8 cellular contexts compared by ENCODE assay signal in genomic region chrX:55160685-55161552, GRCh38. TPM values are rescaled to one million over a fixed set of nuclear protein-coding genes. Genes with fewer than 3 reads are reported as not detected.
DNase-seq lines count a peak whose midpoint lies in the region; ATAC-seq and TF ChIP-seq lines count a peak whose summit lies in the region.

No MANE protein-coding gene starts in this region.

- H3K27me3 ChIP-seq in CD4-positive, alpha-beta memory T cell (ENCODE audit: insufficient read depth, low read length), result no peaks in the 10 kb centered on the region
- no peaks in the 10 kb centered on the region for H3K27me3 ChIP-seq in liver (ENCODE audit: control insufficient read depth in 4 of 4, insufficient read depth in 4 of 4, low read length in 3 of 4)

- POLR2A ChIA-PET in CD4-positive, alpha-beta memory T cell (lab: Charles Lee; ENCODE audit: partially characterized antibody), result interaction anchor here (0.6 to 2.4 kb wide), 10 partner anchors 161 to 1117 kb away, joined by 3 to 15 read pairs (median 4); partner anchors contain the start of genes APEX2, FAM120C, GNL3L and MAGEH1

- ATAC-seq in GM19397 (IDR thresholded peaks at IDR 0.05; ENCODE audit: unreplicated experiment), result peak; percentile 96
- ATAC-seq in HG03565 (IDR thresholded peaks at IDR 0.05; ENCODE audit: unreplicated experiment), result peak; percentile 88

- H3K4me3 ChIP-seq in CD4-positive, alpha-beta memory T cell (ENCODE audit: low read length in 2 of 2), result peak overlapping the region; percentile 39 to 80
- H3K4me3 ChIP-seq in liver (ENCODE audit: low read depth in 1 of 3, low read length in 3 of 3), result peak overlapping the region; percentile 58 to 87 (median 80)

- CTCF ChIA-PET in CD4-positive, alpha-beta memory T cell (lab: Charles Lee; ENCODE audit: partially characterized antibody), result interaction anchor here (0.6 kb wide), 1 partner anchor 522 kb away, joined by 3 read pairs; no protein-coding TSS in a partner anchor

- no peaks in the 10 kb centered on the region for H3K9me3 ChIP-seq in CD4-positive, alpha-beta memory T cell (ENCODE audit: control insufficient read depth in 1 of 2, low read length in 2 of 2)
- no peaks in the 10 kb centered on the region for H3K9me3 ChIP-seq in liver (ENCODE audit: control insufficient read depth in 4 of 4, low read length in 3 of 4)

- H3K9ac ChIP-seq in liver (ENCODE audit: low read depth in 1 of 2, low read length in 2 of 2), result peak overlapping the region; percentile 38 to 87

- H3K9me3 Mint-ChIP-seq in CD4-positive, alpha-beta memory T cell, result no peaks in the 10 kb centered on the region

- H3K4me1 Mint-ChIP-seq in CD4-positive, alpha-beta memory T cell, result peaks cover 4 to 23% (median 10%) of the 10 kb centered on the region in 4 donors

- H3K27ac ChIP-seq in CD4-positive, alpha-beta memory T cell (ENCODE audit: low read depth, low read length), result peak overlapping the region; percentile 92
- H3K27ac ChIP-seq in liver (ENCODE audit: low read depth in 1 of 2, low read length in 2 of 2), result peak overlapping the region; percentile 89 to 94

- intact Hi-C loops in CD4-positive, alpha-beta memory T cell (cut with micrococcal nuclease), result loop anchor here (1.0 to 5.0 kb wide), 9 partner anchors 104 to 1476 kb away; partner anchors contain the start of genes APEX2, PHF8 and RRAGB

- peak; percentile 69 to 72 for TF ChIP-seq RAD21 in liver (IDR thresholded peaks at IDR 0.05)

- under 1% methylated on average over 63 of the region's 63 CpGs for WGBS in liver

- H3K36me3 Mint-ChIP-seq in CD4-positive, alpha-beta memory T cell, result peaks cover 0 to 6% of the 10 kb centered on the region in 2 donors

- no peaks in the 10 kb centered on the region for H3K36me3 ChIP-seq in CD4-positive, alpha-beta memory T cell (ENCODE audit: insufficient read depth, low read length)
- H3K36me3 ChIP-seq in liver (ENCODE audit: control insufficient read depth in 4 of 4, insufficient read depth in 3 of 4, low read depth in 1 of 4, low read length in 3 of 4), result no peaks in the 10 kb centered on the region

- peak; percentile 90 to 94 (median 91) for DNase-seq in CD4-positive, alpha-beta memory T cell
- DNase-seq in NCI-H748 (lab: John Stamatoyannopoulos, UW; ENCODE audit: unreplicated experiment) (peak; percentile 96), dermis microvascular lymphatic vessel endothelial cell (ENCODE audit: low read depth in 2 of 2) (peak; percentile 82 to 87)
- DNase-seq in activated CD4-positive, alpha-beta T cell treated with anti-CD3 and anti-CD28 coated beads, Interleukin-2, amount 50 U/mL, for 4 hours, result peak; percentile 89
- peak; percentile 84 for DNase-seq in stimulated activated CD4-positive, alpha-beta T cell treated with anti-CD3 and anti-CD28 coated beads, Interleukin-4, amount 100 ng/mL, for 1 hour

- TF ChIP-seq CTCF in liver (IDR thresholded peaks at IDR 0.05; ENCODE audit: low read depth, low read length, missing input control), result peak; percentile 37

- H3K4me3 Mint-ChIP-seq in CD4-positive, alpha-beta memory T cell, result peak overlapping the region; percentile 85 to 94 (median 92)

- H3K27me3 Mint-ChIP-seq in CD4-positive, alpha-beta memory T cell, result no peaks in the 10 kb centered on the region

- H3K4me1 ChIP-seq in CD4-positive, alpha-beta memory T cell (ENCODE audit: insufficient read depth, low read length), result peaks cover 17% of the 10 kb centered on the region
- H3K4me1 ChIP-seq in liver (ENCODE audit: control insufficient read depth in 4 of 4, insufficient read depth in 4 of 4, low read length in 3 of 4), result peaks cover 0 to 8% (median 0%) of the 10 kb centered on the region in 4 donors

- H3K27ac Mint-ChIP-seq in CD4-positive, alpha-beta memory T cell, result peak overlapping the region; percentile 93 to 100 (median 98)

TF ChIP-seq in liver, 16 proteins besides CTCF, POLR2A, EP300 and RAD21:
- TF ChIP-seq NR2F2 (IDR thresholded peaks at IDR 0.05) (peak; percentile 37), EGR1 (IDR thresholded peaks at IDR 0.05; ENCODE audit: low read depth in 2 of 2) (no peak), RXRA (IDR thresholded peaks at IDR 0.05) (peak in 1 of 2 donors; percentile 30), YY1 (IDR thresholded peaks at IDR 0.05) (peak; percentile 54), SP1 (IDR thresholded peaks at IDR 0.05) (peak; percentile 46), GABPA (IDR thresholded peaks at IDR 0.05 in 1 of 2, conservative IDR thresholded peaks at IDR 0.05 in 1 of 2) (peak; percentile 69 to 93), ZBTB33 (IDR thresholded peaks at IDR 0.05) (peak; percentile 36), HNF4G (IDR thresholded peaks at IDR 0.05) (no peak), MAX (IDR thresholded peaks at IDR 0.05) (peak; percentile 36), TAF1 (conservative IDR thresholded peaks at IDR 0.05) (peak; percentile 22), REST (IDR thresholded peaks at IDR 0.05) (peak; percentile 40)

RNA-seq across cellular contexts. Expression of gene PAGE5, which starts 59.2 kb away (rescaled TPM):
- total RNA-seq in CD4-positive, alpha-beta memory T cell, result under 1 TPM; 0.69 to 0.70 TPM
- 1 to 10 TPM; 1.7 to 4.9 TPM for polyA plus RNA-seq in CD4-positive, alpha-beta memory T cell
- total RNA-seq in dermis microvascular lymphatic vessel endothelial cell (not detected in 2 replicates), liver (not detected)
- polyA plus RNA-seq in liver, result under 1 TPM; 0.24 to 0.65 TPM

Comparison
In these comparisons a context has a peak if more than half of its experiments do, and no peak if none do; other contexts are left out.
1. Peak in every context shown above with its lines: DNase-seq, ATAC-seq, H3K4me3 ChIP-seq and H3K27ac ChIP-seq.